22 cellular contexts compared by ENCODE assay signal in genomic region chr4:111210576-111210975, GRCh38.
DNase-seq lines count a peak whose midpoint lies in the region; ATAC-seq and TF ChIP-seq lines count a peak whose summit lies in the region.
"Had no signal": no experiment of that assay in that cellular context is flagged by ENCODE, and none has a peak within 500 bp of the region (broad histone marks: within the 10 kb centered on the region; RNA-seq: fewer than 3 reads in every experiment).

No MANE protein-coding gene starts in this region.

- CTCF ChIA-PET in A673 (lab: Charles Lee): no interaction called here

- H3K27me3 Mint-ChIP-seq in endodermal cell (ENCODE audit: insufficient read depth): no peaks in the 10 kb centered on the region
- H3K27me3 Mint-ChIP-seq: CD4-positive, alpha-beta memory T cell had no signal

- H3K36me3 ChIP-seq in endodermal cell (ENCODE audit: control insufficient read depth, insufficient read depth, low read length): no peaks in the 10 kb centered on the region
- no peaks in the 10 kb centered on the region for H3K36me3 ChIP-seq in thymus (ENCODE audit: control insufficient read depth, insufficient read depth)
- no peaks in the 10 kb centered on the region for H3K36me3 ChIP-seq in A673 (ENCODE audit: insufficient read depth, low read length, poor library complexity, severe bottlenecking)

- ATAC-seq in GM19455 (IDR thresholded peaks at IDR 0.05; ENCODE audit: unreplicated experiment): no peak
- ATAC-seq: GM12878, HepG2 had no signal

- DNase-seq in NCI-H1417 (lab: John Stamatoyannopoulos, UW) (peak in 2 of 3 experiments; percentile 6 to 23), NCI-H1417 treated with DMSO at 0.1 percent for 48 hours (lab: John Stamatoyannopoulos, UW) (no peak), LHCN-M2 (ENCODE audit: low read depth) (peak; percentile 55), endodermal cell (peak; percentile 43), HPDE6-E6E7 (ENCODE audit: extremely low spot score) (no peak), A673 (ENCODE audit: low spot score) (no peak)
- DNase-seq: ACHN; C1 segment of cervical spinal cord; Caco-2; CD4-positive, alpha-beta memory T cell; Karpas-422; NCI-H1105; NCI-H1694; NCI-H2081; NCI-H2171 treated with DMSO at 0.1 percent for 48 hours; NCI-H345; NCI-H510A treated with DMSO at 0.1 percent for 48 hours had no signal

- H3K4me1 Mint-ChIP-seq in endodermal cell: peaks cover 18% of the 10 kb centered on the region
- H3K4me1 Mint-ChIP-seq: CD4-positive, alpha-beta memory T cell had no signal

- no peak overlapping the region for H3K4me3 Mint-ChIP-seq in endodermal cell
- H3K4me3 Mint-ChIP-seq: CD4-positive, alpha-beta memory T cell had no signal

- no peak for TF ChIP-seq CTCF in endodermal cell (conservative IDR thresholded peaks at IDR 0.05)
- no peak for TF ChIP-seq CTCF in A673 (conservative IDR thresholded peaks at IDR 0.05; ENCODE audit: low read depth, low read length)

- no peak overlapping the region for H3K27ac ChIP-seq in endodermal cell (ENCODE audit: low read depth, low read length)
- peak overlapping the region; percentile 13 for H3K27ac ChIP-seq in thymus (ENCODE audit: low read depth)
- no peak overlapping the region for H3K27ac ChIP-seq in A673 (ENCODE audit: low read depth, low read length, poor library complexity, severe bottlenecking)
- H3K27ac ChIP-seq: 22Rv1 had no signal

- H3K4me1 ChIP-seq in endodermal cell (ENCODE audit: control insufficient read depth, insufficient read depth, low read length) (no peaks in the 10 kb centered on the region), thymus (ENCODE audit: control insufficient read depth, insufficient read depth, low read length) (no peaks in the 10 kb centered on the region), A673 (ENCODE audit: insufficient read depth, low read length, poor library complexity, severe bottlenecking) (no peaks in the 10 kb centered on the region)

- no peaks in the 10 kb centered on the region for H3K9me3 Mint-ChIP-seq in endodermal cell

- 92 to 96% methylated on average over 6 of the region's 6 CpGs for WGBS in endodermal cell (ENCODE audit: insufficient coverage in 1 of 2, insufficient read length in 1 of 2), 2 experiments
- 85% methylated on average over 6 of the region's 6 CpGs for WGBS in thymus

- H3K4me3 ChIP-seq in endodermal cell (ENCODE audit: low read length): no peak overlapping the region
- H3K4me3 ChIP-seq in thymus (ENCODE audit: low read length): no peak overlapping the region
- no peak overlapping the region for H3K4me3 ChIP-seq in A673 (ENCODE audit: low read depth, low read length, poor library complexity, severe bottlenecking)
- H3K4me3 ChIP-seq: GM12878 had no signal

- no peak overlapping the region for H3K9ac ChIP-seq in endodermal cell (ENCODE audit: extremely low read depth, low read length, poor library complexity, severe bottlenecking)

- H3K9me3 ChIP-seq in endodermal cell (ENCODE audit: control insufficient read depth, low read length): no peaks in the 10 kb centered on the region
- no peaks in the 10 kb centered on the region for H3K9me3 ChIP-seq in thymus (ENCODE audit: control insufficient read depth)
- H3K9me3 ChIP-seq in A673 (ENCODE audit: low read depth, low read length, poor library complexity, severe bottlenecking): no peaks in the 10 kb centered on the region
- H3K9me3 ChIP-seq: Caco-2 had no signal

- intact Hi-C loops in A673 (cut with micrococcal nuclease; ENCODE audit: unreplicated experiment): no loop called here

- POLR2A ChIA-PET in A673 (lab: Charles Lee; ENCODE audit: low non-redundant PET): no interaction called here

- H3K27ac Mint-ChIP-seq in endodermal cell: no peak overlapping the region
- H3K27ac Mint-ChIP-seq: CD4-positive, alpha-beta memory T cell had no signal

- no TSS peak for BruUV-seq in A673 (replicated peaks; lab: Mats Ljungman, UMichigan)

- no peaks in the 10 kb centered on the region for H3K36me3 Mint-ChIP-seq in endodermal cell (ENCODE audit: low read depth)
- H3K36me3 Mint-ChIP-seq: CD4-positive, alpha-beta memory T cell had no signal

- no peaks in the 10 kb centered on the region for H3K27me3 ChIP-seq in endodermal cell (ENCODE audit: control insufficient read depth, insufficient read depth, low read length, poor library complexity, severe bottlenecking)
- no peaks in the 10 kb centered on the region for H3K27me3 ChIP-seq in thymus (ENCODE audit: control insufficient read depth, insufficient read depth)
- no peaks in the 10 kb centered on the region for H3K27me3 ChIP-seq in A673 (replicated peaks; ENCODE audit: insufficient read depth, low read depth, low read length, poor library complexity)

Comparison
In these comparisons a context has a peak if more than half of its experiments do, and no peak if none do; other contexts are left out.
1. DNase-seq: peak in NCI-H1417 (2 of 3), LHCN-M2 (single experiment) and endodermal cell (single experiment); none in NCI-H1417 treated with DMSO at 0.1 percent for 48 hours (single experiment), HPDE6-E6E7 (single experiment) and A673 (single experiment).